In genomic region chr10:51878695-51879094, GRCh38 we compare ENCODE assay signal across 8 cellular contexts.
DNase-seq lines count a peak whose midpoint lies in the region; ATAC-seq and TF ChIP-seq lines count a peak whose summit lies in the region.

No MANE protein-coding gene starts in this region.

- no peaks in the 10 kb centered on the region for H4K20me1 ChIP-seq in MM.1S (ENCODE audit: insufficient read depth, low read length)

- H3K27me3 Mint-ChIP-seq in endothelial cell (ENCODE audit: unreplicated experiment), result peaks cover 2% of the 10 kb centered on the region

- H2AFZ ChIP-seq in MM.1S (ENCODE audit: low read length), result peak overlapping the region; percentile 63

- H3K36me3 ChIP-seq in MM.1S (replicated peaks; ENCODE audit: insufficient read depth, low read length) (no peaks in the 10 kb centered on the region), left lung (no peaks in the 10 kb centered on the region)

- H3K36me3 Mint-ChIP-seq in endothelial cell (ENCODE audit: low read depth, unreplicated experiment), result no peaks in the 10 kb centered on the region

- H3K27me3 ChIP-seq in MM.1S (replicated peaks; ENCODE audit: insufficient read depth, low read length) (no peaks in the 10 kb centered on the region), left lung (no peaks in the 10 kb centered on the region)

- peak overlapping the region; percentile 60 for H3K4me2 ChIP-seq in MM.1S (ENCODE audit: low read depth, low read length)

- no peaks in the 10 kb centered on the region for H3K79me2 ChIP-seq in MM.1S (ENCODE audit: low read length)

- no peak overlapping the region for H3K4me3 Mint-ChIP-seq in endothelial cell (ENCODE audit: unreplicated experiment)

- H3K4me1 ChIP-seq in MM.1S (ENCODE audit: low read length) (peaks cover 42% of the 10 kb centered on the region), left lung (no peaks in the 10 kb centered on the region)

- H3K27ac Mint-ChIP-seq in endothelial cell (ENCODE audit: unreplicated experiment), result no peak overlapping the region

- intact Hi-C loops in left lung (cut with DNase I), result no loop called here

- DNase-seq in MM.1S, result no peak
- no peak for DNase-seq in left lung
- DNase-seq in HUDEP-2 (lab: John Stamatoyannopoulos, UW; ENCODE audit: unreplicated experiment in 76 of 76), result no peak
- DNase-seq in DMS153 (lab: John Stamatoyannopoulos, UW), result no peak
- no peak for DNase-seq in endothelial cell (ENCODE audit: low spot score)
- DNase-seq in activated T-cell treated with anti-CD3 and anti-CD28 coated beads, Interleukin-2, amount 50 U/mL, for 48 hours, result no peak

- peak overlapping the region; percentile 19 for H3K4me3 ChIP-seq in MM.1S (ENCODE audit: low read length)
- H3K4me3 ChIP-seq in left lung, result no peak overlapping the region

- peaks cover 12% of the 10 kb centered on the region; the same call in 1 of the 2 replicates for H3F3A ChIP-seq in MM.1S (ENCODE audit: insufficient read depth, low read length)

- no peaks in the 10 kb centered on the region; the same call in 1 of the 2 replicates for H3K9me2 ChIP-seq in MM.1S (replicated peaks; ENCODE audit: insufficient read depth, low read length)

- H3K27ac ChIP-seq in MM.1S (ENCODE audit: low read length) (peak overlapping the region; percentile 53), left lung (peak overlapping the region; percentile 14 to 53)

- no peaks in the 10 kb centered on the region for H3K9me3 Mint-ChIP-seq in endothelial cell (ENCODE audit: unreplicated experiment)

- H3K9ac ChIP-seq in MM.1S (ENCODE audit: low read length), result peak overlapping the region; percentile 9; the same call in 1 of the 2 replicates

- H3K9me3 ChIP-seq in MM.1S (replicated peaks; ENCODE audit: insufficient read depth, low read length) (no peaks in the 10 kb centered on the region), left lung (peaks cover 0 to 5% of the 10 kb centered on the region in 2 donors)

- TF ChIP-seq CTCF in MM.1S (IDR thresholded peaks at IDR 0.05; ENCODE audit: low read length) (no peak), left lung (IDR thresholded peaks at IDR 0.05) (no peak), endothelial cell (IDR thresholded peaks at IDR 0.05; ENCODE audit: unreplicated experiment) (no peak)

- peak; percentile 1 for ATAC-seq in GM18508 (IDR thresholded peaks at IDR 0.05; ENCODE audit: insufficient read depth, unreplicated experiment)
- peak; percentile 27 for ATAC-seq in GM21723 (IDR thresholded peaks at IDR 0.05; ENCODE audit: unreplicated experiment)
- no peak for ATAC-seq in left lung

- H3K4me1 Mint-ChIP-seq in endothelial cell (ENCODE audit: unreplicated experiment), result peaks cover 5% of the 10 kb centered on the region
